18 cellular contexts compared by ENCODE assay signal in genomic region chr6:17474289-17474688, GRCh38.
DNase-seq lines count a peak whose midpoint lies in the region; TF ChIP-seq lines count a peak whose summit lies in the region.
"Had no signal": no experiment of that assay in that cellular context is flagged by ENCODE, and none has a peak within 500 bp of the region (broad histone marks: within the 10 kb centered on the region; RNA-seq: fewer than 3 reads in every experiment).

No MANE protein-coding gene starts in this region.

- H3K4me3 ChIP-seq in stomach smooth muscle (ENCODE audit: low read length in 2 of 2): peak overlapping the region in 1 of 2 donors; percentile 7
- H3K4me3 ChIP-seq: MG63 had no signal

- peak overlapping the region in 1 of 2 donors; percentile 68 for H3K9ac ChIP-seq in stomach smooth muscle (ENCODE audit: low read length in 2 of 2)

- H3K4me3 Mint-ChIP-seq in brain: peak overlapping the region in 1 of 5 experiments; percentile 11
- no peak overlapping the region for H3K4me3 Mint-ChIP-seq in osteocyte (ENCODE audit: unreplicated experiment)
- H3K4me3 Mint-ChIP-seq: CD14-positive monocyte had no signal

- H3K36me3 Mint-ChIP-seq in brain (peaks cover 6% of the 10 kb centered on the region), osteocyte (ENCODE audit: unreplicated experiment) (peaks cover 13% of the 10 kb centered on the region)
- H3K36me3 Mint-ChIP-seq: CD14-positive monocyte had no signal

- H3K27ac Mint-ChIP-seq in brain: peak overlapping the region in 4 of 5 experiments; percentile 7 to 96 (median 79)
- H3K27ac Mint-ChIP-seq in osteocyte (ENCODE audit: unreplicated experiment): peak overlapping the region; percentile 68
- H3K27ac Mint-ChIP-seq: CD14-positive monocyte had no signal

- peaks cover 72% of the 10 kb centered on the region for H3K4me1 Mint-ChIP-seq in brain
- H3K4me1 Mint-ChIP-seq in osteocyte (ENCODE audit: unreplicated experiment): peaks cover 43% of the 10 kb centered on the region
- H3K4me1 Mint-ChIP-seq: CD14-positive monocyte had no signal

- H3K9me3 Mint-ChIP-seq in brain: peaks cover 0 to 3% (median 0%) of the 10 kb centered on the region in 5 experiments
- no peaks in the 10 kb centered on the region for H3K9me3 Mint-ChIP-seq in osteocyte (ENCODE audit: unreplicated experiment)
- H3K9me3 Mint-ChIP-seq: CD14-positive monocyte had no signal

- TF ChIP-seq CTCF in brain (conservative IDR thresholded peaks at IDR 0.05) (no peak), osteocyte (IDR thresholded peaks at IDR 0.05) (no peak)

- DNase-seq in NCI-H2171 treated with DMSO at 0.1 percent for 48 hours (lab: John Stamatoyannopoulos, UW): peak; percentile 41
- no peak for DNase-seq in NCI-H2171 (lab: John Stamatoyannopoulos, UW)
- no peak for DNase-seq in osteocyte (ENCODE audit: extremely low spot score, unreplicated experiment)
- no peak for DNase-seq in D341Med (ENCODE audit: low spot score)
- no peak for DNase-seq in NCI-H2196 treated with DMSO at 0.1 percent for 48 hours (lab: John Stamatoyannopoulos, UW; ENCODE audit: unreplicated experiment)
- DNase-seq in Kasumi-1 (lab: John Stamatoyannopoulos, UW): no peak
- DNase-seq: AML-193, DND-41, H7, IMR-90, MG63, NCI-H1048, NCI-H1436, NCI-H2029 had no signal

- peak overlapping the region; percentile 92 for H3K27ac ChIP-seq in stomach smooth muscle (ENCODE audit: low read length)
- H3K27ac ChIP-seq: HL-60 had no signal

- H3K27me3 Mint-ChIP-seq in brain (no peaks in the 10 kb centered on the region), osteocyte (ENCODE audit: unreplicated experiment) (no peaks in the 10 kb centered on the region)

- H3K36me3 ChIP-seq in stomach smooth muscle (ENCODE audit: control insufficient read depth in 2 of 2, insufficient read depth in 2 of 2, low read length in 2 of 2): no peaks in the 10 kb centered on the region
- H3K36me3 ChIP-seq: MG63 had no signal

- H3K4me1 ChIP-seq in stomach smooth muscle (ENCODE audit: control insufficient read depth, insufficient read depth, low read length): peaks cover 24% of the 10 kb centered on the region

- no peaks in the 10 kb centered on the region for H3K27me3 ChIP-seq in stomach smooth muscle (ENCODE audit: control insufficient read depth in 1 of 2, insufficient read depth in 2 of 2, low read length in 2 of 2)
- H3K27me3 ChIP-seq: MG63 had no signal

- no peaks in the 10 kb centered on the region for H3K9me3 ChIP-seq in stomach smooth muscle (ENCODE audit: control insufficient read depth in 2 of 2, low read length in 2 of 2)
- H3K9me3 ChIP-seq: MG63 had no signal
